In the genomic region with DNA sequence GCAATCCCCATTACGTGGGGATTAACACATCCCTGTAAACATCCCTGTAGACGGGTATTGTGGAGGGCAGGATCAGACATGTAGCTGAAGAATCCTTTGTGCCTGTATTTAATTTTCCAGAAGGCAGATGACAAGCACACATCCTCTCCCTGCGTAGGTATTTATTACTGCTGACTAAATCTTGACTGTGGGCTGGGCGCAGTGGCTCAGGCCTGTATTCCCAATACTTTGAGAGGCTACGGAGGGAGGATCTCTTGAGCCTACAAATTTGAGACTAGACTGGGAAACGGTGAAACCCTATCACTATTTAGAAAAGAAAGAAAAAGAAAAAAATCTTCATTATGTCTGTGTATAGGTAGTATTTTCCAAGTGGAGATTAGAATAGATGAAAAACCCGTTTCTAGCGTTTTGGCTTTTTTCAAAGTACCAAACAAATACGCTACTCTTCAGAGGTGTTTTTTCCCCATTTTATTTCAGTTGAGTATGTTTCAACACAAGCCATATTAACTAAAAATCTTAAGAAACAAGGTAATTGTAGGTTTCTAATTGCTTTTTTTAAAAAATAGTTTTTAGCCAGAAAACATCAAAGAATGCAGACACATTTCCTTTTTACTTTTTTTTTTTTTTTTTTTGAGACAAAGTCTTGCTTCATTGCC, we compare ENCODE assay signal across 8 cellular contexts. TPM values are rescaled to one million over a fixed set of nuclear protein-coding genes. Genes with fewer than 3 reads are reported as not detected.
DNase-seq lines count a peak whose midpoint lies in the region; ATAC-seq and TF ChIP-seq lines count a peak whose summit lies in the region.

No MANE protein-coding gene starts in this region.

- ATAC-seq in GM21723 (IDR thresholded peaks at IDR 0.05; ENCODE audit: unreplicated experiment), result no peak

- H3K27me3 ChIP-seq in colonic mucosa (no peaks in the 10 kb centered on the region), smooth muscle cell (ENCODE audit: low read depth) (no peaks in the 10 kb centered on the region)

- peaks cover 14% of the 10 kb centered on the region for H4K20me1 ChIP-seq in smooth muscle cell (ENCODE audit: low read depth)

- H3K9ac ChIP-seq in colonic mucosa (ENCODE audit: low read depth in 2 of 2, low read length in 2 of 2), result peak overlapping the region in 1 of 2 donors; percentile 96
- peak overlapping the region; percentile 99 for H3K9ac ChIP-seq in smooth muscle cell (ENCODE audit: low read depth)

- peak overlapping the region; percentile 94 for H3K4me2 ChIP-seq in smooth muscle cell

- H3K4me3 ChIP-seq in colonic mucosa (no peak overlapping the region), smooth muscle cell (peak overlapping the region; percentile 96)

- H3K79me2 ChIP-seq in smooth muscle cell (ENCODE audit: low read depth), result peaks cover 28% of the 10 kb centered on the region

- H3K27ac ChIP-seq in colonic mucosa (peak overlapping the region; percentile 96), smooth muscle cell (ENCODE audit: low read depth) (peak overlapping the region; percentile 99)

- intact Hi-C loops in colonic mucosa (cut with DNase I), result no loop called here

- no peak for TF ChIP-seq CTCF in colonic mucosa (IDR thresholded peaks at IDR 0.05)
- TF ChIP-seq CTCF in smooth muscle cell (IDR thresholded peaks at IDR 0.05; ENCODE audit: borderline replicate concordance, insufficient read depth, poor library complexity, severe bottlenecking), result no peak

- H3F3A ChIP-seq in smooth muscle cell (ENCODE audit: low read depth), result peaks cover 8% of the 10 kb centered on the region

- 50% methylated on average over 9 of the region's 9 CpGs for WGBS in smooth muscle cell (ENCODE audit: low lambda C conversion rate)

- H3K4me1 ChIP-seq in colonic mucosa, result peaks cover 7% of the 10 kb centered on the region
- H3K4me1 ChIP-seq in smooth muscle cell (ENCODE audit: low read depth), result peaks cover 17% of the 10 kb centered on the region

- DNase-seq in DMS79 treated with DMSO at 0.1 percent for 48 hours (lab: John Stamatoyannopoulos, UW) (peak; percentile 7), DMS79 (lab: John Stamatoyannopoulos, UW) (no peak), NCI-H524 (lab: John Stamatoyannopoulos, UW) (peak; percentile 13 to 64), colonic mucosa (peak; percentile 35), smooth muscle cell (lab: John Stamatoyannopoulos, UW; ENCODE audit: unreplicated experiment) (no peak), OCI-M2 (lab: John Stamatoyannopoulos, UW; ENCODE audit: unreplicated experiment) (no peak), iPS-NIHi11 (ENCODE audit: low spot score) (no peak)

- no peaks in the 10 kb centered on the region for H3K9me3 ChIP-seq in colonic mucosa
- H3K9me3 ChIP-seq in smooth muscle cell (replicated peaks; ENCODE audit: low read depth), result no peaks in the 10 kb centered on the region

- H2AFZ ChIP-seq in smooth muscle cell (ENCODE audit: low read depth), result peak overlapping the region; percentile 96

- H3K36me3 ChIP-seq in colonic mucosa (no peaks in the 10 kb centered on the region), smooth muscle cell (ENCODE audit: low read depth) (no peaks in the 10 kb centered on the region)

RNA-seq across cellular contexts. Expression of gene MARF1, which starts 1.5 kb away (rescaled TPM):
- 10 to 100 TPM; 53.0 to 71.6 TPM for total RNA-seq in colonic mucosa
- 17.4 and 19.1 TPM in 2 replicates for total RNA-seq in smooth muscle cell
- 6.0 and 9.2 TPM in 2 replicates for polyA plus RNA-seq in smooth muscle cell

RNA-seq across cellular contexts. Expression of gene NDE1, which starts 5.6 kb away (rescaled TPM):
- total RNA-seq in colonic mucosa, result 10 to 100 TPM; 38.5 to 50.3 TPM
- total RNA-seq in smooth muscle cell, result 10.6 and 12.2 TPM in 2 replicates
- polyA plus RNA-seq in smooth muscle cell, result 10.7 and 17.9 TPM in 2 replicates

Comparison
In these comparisons a context has a peak if more than half of its experiments do, and no peak if none do; other contexts are left out.
1. DNase-seq: peak in DMS79 treated with DMSO at 0.1 percent for 48 hours (single experiment), NCI-H524 (2 of 2) and colonic mucosa (single experiment); none in DMS79 (single experiment), smooth muscle cell (single experiment), OCI-M2 (single experiment) and iPS-NIHi11 (single experiment).